Comparison of ENCODE assay signal across 19 cellular contexts in genomic region chr17:59287887-59288286, GRCh38. TPM values are rescaled to one million over a fixed set of nuclear protein-coding genes. Genes with fewer than 3 reads are reported as not detected.
DNase-seq lines count a peak whose midpoint lies in the region; ATAC-seq and TF ChIP-seq lines count a peak whose summit lies in the region.
"Had no signal": no experiment of that assay in that cellular context is flagged by ENCODE, and none has a peak within 500 bp of the region (broad histone marks: within the 10 kb centered on the region; RNA-seq: fewer than 3 reads in every experiment).

No MANE protein-coding gene starts in this region.

- no peak for TF ChIP-seq EP300 in SK-N-SH (IDR thresholded peaks at IDR 0.05; ENCODE audit: borderline replicate concordance in 1 of 2, low read depth in 1 of 2, low read length in 1 of 2)

- H3K27me3 ChIP-seq in SK-N-SH (ENCODE audit: insufficient read depth) (no peaks in the 10 kb centered on the region), MM.1S (replicated peaks; ENCODE audit: insufficient read depth, low read length) (no peaks in the 10 kb centered on the region), spleen (replicated peaks in 1 of 7) (no peaks in the 10 kb centered on the region), left lung (no peaks in the 10 kb centered on the region)

- intact Hi-C loops in spleen (cut with DNase I; ENCODE audit: low total_unique reads) = no loop called here
- intact Hi-C loops in left lung (cut with DNase I) = no loop called here

- H3K36me3 ChIP-seq in SK-N-SH (replicated peaks in 1 of 2; ENCODE audit: control insufficient read depth in 1 of 2, insufficient read depth in 2 of 2, low read length in 1 of 2) (no peaks in the 10 kb centered on the region), MM.1S (replicated peaks; ENCODE audit: insufficient read depth, low read length) (no peaks in the 10 kb centered on the region), spleen (no peaks in the 10 kb centered on the region), left lung (no peaks in the 10 kb centered on the region)

- H3K4me3 ChIP-seq in SK-N-SH (ENCODE audit: low read depth in 2 of 2, low read length in 1 of 2) = no peak overlapping the region
- no peak overlapping the region for H3K4me3 ChIP-seq in MM.1S (ENCODE audit: low read length)
- no peak overlapping the region for H3K4me3 ChIP-seq in spleen
- no peak overlapping the region for H3K4me3 ChIP-seq in left lung
- H3K4me3 ChIP-seq: PC-9 had no signal

- no peak for TF ChIP-seq POLR2A in spleen (IDR thresholded peaks at IDR 0.05)

- no peak for TF ChIP-seq CTCF in SK-N-SH (IDR thresholded peaks at IDR 0.05)
- TF ChIP-seq CTCF in MM.1S (IDR thresholded peaks at IDR 0.05; ENCODE audit: low read length) = no peak
- TF ChIP-seq CTCF in spleen (IDR thresholded peaks at IDR 0.05 in 8 of 11, conservative IDR thresholded peaks at IDR 0.05 in 3 of 11) = no peak
- TF ChIP-seq CTCF in left lung (IDR thresholded peaks at IDR 0.05) = no peak

- 0 out of 2 replicates have a peak overlapping the region, but pooled peaks have one; percentile 58 for H2AFZ ChIP-seq in SK-N-SH (ENCODE audit: low read depth)
- H2AFZ ChIP-seq in MM.1S (ENCODE audit: low read length) = no peak overlapping the region
- H2AFZ ChIP-seq: PC-9 had no signal

- H3K4me2 ChIP-seq in SK-N-SH (no peak overlapping the region), MM.1S (ENCODE audit: low read depth, low read length) (peak overlapping the region; percentile 43)
- H3K4me2 ChIP-seq: PC-9 had no signal

- CTCF ChIA-PET in SK-N-SH (lab: Yijun Ruan, JAX) = no interaction called here

- DNase-seq in SK-N-SH (no peak), MM.1S (no peak), dermis blood vessel endothelial cell (peak; percentile 74), spleen (no peak), anterior cingulate cortex (lab: John Stamatoyannopoulos, UW) (no peak), left lung (no peak), DMS53 (lab: John Stamatoyannopoulos, UW) (no peak)
- DNase-seq: Calu3; CD8-positive, alpha-beta T cell; H9; NCI-H1417 treated with DMSO at 0.1 percent for 48 hours; NCI-H187 treated with DMSO at 0.1 percent for 48 hours; NCI-H524; NCI-H82; PC-9 had no signal

- POLR2A ChIA-PET in SK-N-SH (lab: Yijun Ruan, JAX) = no interaction called here

- H3K9me2 ChIP-seq in SK-N-SH = no peaks in the 10 kb centered on the region
- H3K9me2 ChIP-seq in MM.1S (replicated peaks; ENCODE audit: insufficient read depth, low read length) = no peaks in the 10 kb centered on the region

- ATAC-seq in SK-N-SH treated with all-trans-retinoic acid at 6 μM for 48 hours = no peak
- no peak for ATAC-seq in left lung
- ATAC-seq: CD8-positive, alpha-beta T cell; HepG2 had no signal

- H3F3A ChIP-seq in SK-N-SH (replicated peaks; ENCODE audit: insufficient read depth) = peaks cover 8% of the 10 kb centered on the region
- peaks cover 10% of the 10 kb centered on the region for H3F3A ChIP-seq in MM.1S (ENCODE audit: insufficient read depth, low read length)

- H3K79me2 ChIP-seq in SK-N-SH (ENCODE audit: insufficient read depth) (no peaks in the 10 kb centered on the region), MM.1S (ENCODE audit: low read length) (no peaks in the 10 kb centered on the region)

- H3K4me1 ChIP-seq in SK-N-SH (ENCODE audit: control insufficient read depth in 1 of 2, insufficient read depth in 2 of 2, low read depth in 1 of 2, low read length in 1 of 2) = no peaks in the 10 kb centered on the region; a peak in 1 of 4 replicates
- H3K4me1 ChIP-seq in MM.1S (ENCODE audit: low read length) = peaks cover 32% of the 10 kb centered on the region
- H3K4me1 ChIP-seq in spleen = peaks cover 0 to 33% (median 14%) of the 10 kb centered on the region in 6 donors
- peaks cover 4 to 7% of the 10 kb centered on the region in 2 donors for H3K4me1 ChIP-seq in left lung

- H3K9me3 ChIP-seq in SK-N-SH = no peaks in the 10 kb centered on the region
- no peaks in the 10 kb centered on the region for H3K9me3 ChIP-seq in MM.1S (replicated peaks; ENCODE audit: insufficient read depth, low read length)
- H3K9me3 ChIP-seq in spleen = no peaks in the 10 kb centered on the region
- H3K9me3 ChIP-seq in left lung = no peaks in the 10 kb centered on the region

- TF ChIP-seq RAD21 in SK-N-SH (IDR thresholded peaks at IDR 0.05; ENCODE audit: low read length) = no peak

- WGBS in SK-N-SH (ENCODE audit: low lambda C conversion rate) = 79% methylated on average over 3 of the region's 3 CpGs
- 40 to 66% (median 62%) methylated on average over 3 of the region's 3 CpGs for WGBS in spleen, 5 donors

- H4K20me1 ChIP-seq in SK-N-SH (ENCODE audit: insufficient read depth) (no peaks in the 10 kb centered on the region), MM.1S (ENCODE audit: insufficient read depth, low read length) (no peaks in the 10 kb centered on the region)

- H3K27ac ChIP-seq in SK-N-SH (ENCODE audit: low read depth in 2 of 2, low read length in 1 of 2) (no peak overlapping the region), MM.1S (ENCODE audit: low read length) (peak overlapping the region; percentile 93), spleen (peak overlapping the region in 5 of 8 donors; percentile 43 to 74 (median 52)), left lung (peak overlapping the region in 1 of 2 donors; percentile 28)
- H3K27ac ChIP-seq: 22Rv1, PC-9, RWPE1 had no signal

- H3K9ac ChIP-seq in SK-N-SH (no peak overlapping the region), MM.1S (ENCODE audit: low read length) (peak overlapping the region; percentile 41; the same call in 1 of the 2 replicates)

TF ChIP-seq in SK-N-SH, 30 proteins besides CTCF, POLR2A, EP300 and RAD21 (continues in another document):
- TF ChIP-seq GABPA (IDR thresholded peaks at IDR 0.05; ENCODE audit: low read depth) (no peak), SIN3A (IDR thresholded peaks at IDR 0.05; ENCODE audit: borderline replicate concordance, low read depth, low read length) (no peak), USF2 (IDR thresholded peaks at IDR 0.05; ENCODE audit: borderline replicate concordance, low read depth, low read length) (no peak), FOSL2 (IDR thresholded peaks at IDR 0.05; ENCODE audit: borderline replicate concordance, low read depth) (no peak), EZH2phosphoT487 (IDR thresholded peaks at IDR 0.05; ENCODE audit: borderline replicate concordance, low read depth) (no peak), GATA2 (CRISPR knock-in tag; IDR thresholded peaks at IDR 0.05) (no peak)

TF ChIP-seq in SK-N-SH treated with all-trans-retinoic acid at 6 μM for 48 hours, 23 proteins besides CTCF, POLR2A, EP300 and RAD21:
- TF ChIP-seq ZNF565 (CRISPR knock-in tag; conservative IDR thresholded peaks at IDR 0.05; ENCODE audit: low read depth) = no peak
- no peak for TF ChIP-seq ISL1 (CRISPR knock-in tag; IDR thresholded peaks at IDR 0.05)
TF ChIP-seq in SK-N-SH treated with all-trans-retinoic acid at 6 μM for 48 hours: peak in this region for 0.

RNA-seq across cellular contexts. Expression of gene YPEL2, which starts 43.6 kb away (rescaled TPM):
- 3.2 and 5.5 TPM in 2 replicates for polyA plus RNA-seq in SK-N-SH (2012; rRNA removed)
- 4.7 and 5.4 TPM in 2 replicates for polyA plus RNA-seq in SK-N-SH (2012; cell fraction: cytosol; rRNA removed)
- polyA plus RNA-seq in SK-N-SH (2012; cell fraction: nucleus; rRNA removed) = 5.5 and 10.2 TPM in 2 replicates
- total RNA-seq in dermis blood vessel endothelial cell = 90.8 and 101 TPM in 2 replicates
- 10 to 100 TPM; 24.6 to 45.6 (median 36.2) TPM for total RNA-seq in spleen
- polyA plus RNA-seq in spleen = 1 to 10 TPM; 6.7 to 9.1 (median 9.0) TPM
- total RNA-seq in left lung = 10 to 100 TPM; 13.8 to 23.6 TPM

Comparison
In these comparisons a context has a peak if more than half of its experiments do, and no peak if none do; other contexts are left out.
1. H3K27ac ChIP-seq: peak in MM.1S (single experiment) and spleen (5 of 8); none in SK-N-SH (0 of 2).